In genomic region chr7:76393116-76394031, GRCh38 we compare ENCODE assay signal across 8 cellular contexts. TPM values are rescaled to one million over a fixed set of nuclear protein-coding genes. Genes with fewer than 3 reads are reported as not detected.
A peak's percentile ranks its signal among the peaks of the same experiment; 100 is the strongest.
DNase-seq lines count a peak whose midpoint lies in the region; ATAC-seq and TF ChIP-seq lines count a peak whose summit lies in the region.

No MANE protein-coding gene starts in this region.

- H3K36me3 ChIP-seq in lower lobe of right lung = no peaks in the 10 kb centered on the region

- peak overlapping the region; percentile 49 to 96 (median 79) for H3K4me3 ChIP-seq in dorsolateral prefrontal cortex
- peak overlapping the region; percentile 80 for H3K4me3 ChIP-seq in lower lobe of right lung

- H3K27ac Mint-ChIP-seq in CD14-positive monocyte = peak overlapping the region; percentile 91 to 95 (median 95)

- peaks cover 0 to 3% (median 0%) of the 10 kb centered on the region in 7 donors for H3K9me3 Mint-ChIP-seq in CD14-positive monocyte

- no peaks in the 10 kb centered on the region for H3K36me3 Mint-ChIP-seq in CD14-positive monocyte

- H3K4me1 Mint-ChIP-seq in CD14-positive monocyte = peaks cover 47% of the 10 kb centered on the region

- H3K27ac ChIP-seq in dorsolateral prefrontal cortex (peak overlapping the region; percentile 45 to 99 (median 94)), lower lobe of right lung (peak overlapping the region; percentile 92)

- H3K27me3 Mint-ChIP-seq in CD14-positive monocyte (ENCODE audit: low read depth in 3 of 3) = peaks cover 0 to 2% (median 1%) of the 10 kb centered on the region in 3 donors

- H3K4me3 Mint-ChIP-seq in CD14-positive monocyte = peak overlapping the region; percentile 78 to 91

- DNase-seq in CD14-positive monocyte (ENCODE audit: low spot score) = peak; percentile 89
- DNase-seq in NCI-H69 (lab: John Stamatoyannopoulos, UW) = peak; percentile 96
- peak; percentile 86 to 88 for DNase-seq in activated CD4-positive, alpha-beta T cell treated with anti-CD3 and anti-CD28 coated beads, Interleukin-2, amount 50 U/mL, for 4 hours
- peak; percentile 80 to 93 (median 90) for DNase-seq in dorsolateral prefrontal cortex
- peak; percentile 97 for DNase-seq in lower lobe of right lung
- DNase-seq in stimulated activated CD4-positive, alpha-beta T cell treated with anti-CD3 and anti-CD28 coated beads, TNF-alpha, amount 100 ng/mL, for 1 hour (ENCODE audit: low read depth in 3 of 3, low spot score in 1 of 3) = peak; percentile 72 to 88 (median 88)

- H3K4me1 ChIP-seq in lower lobe of right lung = peaks cover 25% of the 10 kb centered on the region

- TF ChIP-seq CTCF in CD14-positive monocyte (IDR thresholded peaks at IDR 0.05) = no peak
- peak in 19 of 56 donors; percentile 3 to 43 (median 19) for TF ChIP-seq CTCF in dorsolateral prefrontal cortex (IDR thresholded peaks at IDR 0.05 in 54 of 56, conservative IDR thresholded peaks at IDR 0.05 in 2 of 56; ENCODE audit: low read depth in 1 of 56, partially characterized antibody in 56 of 56)
- TF ChIP-seq CTCF in lower lobe of right lung (IDR thresholded peaks at IDR 0.05) = no peak

- H3K9me3 ChIP-seq in lower lobe of right lung = no peaks in the 10 kb centered on the region

- ATAC-seq in GM19351 (IDR thresholded peaks at IDR 0.05; ENCODE audit: unreplicated experiment) (peak; percentile 78), HG03469 (IDR thresholded peaks at IDR 0.05; ENCODE audit: unreplicated experiment) (peak; percentile 75), lower lobe of right lung (peak; percentile 96 to 97)

- no peaks in the 10 kb centered on the region for H3K27me3 ChIP-seq in dorsolateral prefrontal cortex
- no peaks in the 10 kb centered on the region for H3K27me3 ChIP-seq in lower lobe of right lung (ENCODE audit: low read depth)

- intact Hi-C loops in CD14-positive monocyte (cut with micrococcal nuclease) (loop anchor here in 1 of 2 donors (5.0 kb wide), 1 partner anchor 36 kb away; the partner anchor contains the start of gene YWHAG), dorsolateral prefrontal cortex (cut with DNase I) (loop anchor here (1.0 to 2.0 kb wide), 2 partner anchors 35 kb away; partner anchors contain the start of gene YWHAG (in 2 of the 2)), lower lobe of right lung (cut with DNase I) (no loop called here)

RNA-seq across cellular contexts. Expression of gene SSC4D, which starts 16.1 kb away (rescaled TPM):
- under 1 TPM; 0.48 to 0.56 TPM for polyA plus RNA-seq in CD14-positive monocyte
- total RNA-seq in dorsolateral prefrontal cortex (1 to 10 TPM in 93 of 120 experiments, under 1 TPM in 27; 0.35 to 3.7 (median 1.3) TPM), lower lobe of right lung (1.7 TPM)

RNA-seq across cellular contexts. Expression of gene ZP3, which starts 31.4 kb away (rescaled TPM):
- 10 to 100 TPM; 10.4 to 12.1 TPM for polyA plus RNA-seq in CD14-positive monocyte
- total RNA-seq in dorsolateral prefrontal cortex (10 to 100 TPM in 20 of 120 experiments, 1 to 10 TPM in 80, under 1 TPM in 17, not detected in 3; 0.43 to 21.9 (median 2.7) TPM), lower lobe of right lung (not detected)

RNA-seq across cellular contexts. Expression of gene YWHAG, which starts 34.6 kb away (rescaled TPM):
- polyA plus RNA-seq in CD14-positive monocyte = 10 to 100 TPM in 1 of 2 donors, 1 to 10 TPM in 1; 6.9 to 12.2 TPM
- total RNA-seq in dorsolateral prefrontal cortex = 100 to 1,000 TPM; 221 to 937 (median 675) TPM
- total RNA-seq in lower lobe of right lung = 97.1 TPM

Comparison
In these comparisons a context has a peak if more than half of its experiments do, and no peak if none do; other contexts are left out.
1. Peak in every context shown above with its lines: DNase-seq, ATAC-seq, H3K4me3 ChIP-seq and H3K27ac ChIP-seq.